In genomic region chr20:59962155-59962554, GRCh38 we compare ENCODE assay signal across 27 cellular contexts. TPM values are rescaled to one million over a fixed set of nuclear protein-coding genes. Genes with fewer than 3 reads are reported as not detected.
"Had no signal": no experiment of that assay in that cellular context is flagged by ENCODE, and none has a peak within 500 bp of the region (broad histone marks: within the 10 kb centered on the region; RNA-seq: fewer than 3 reads in every experiment).

No MANE protein-coding gene starts in this region.

- H3K27me3 ChIP-seq: ascending aorta, body of pancreas had no signal

- ATAC-seq: activated naive CD4-positive, alpha-beta T cell treated with anti-CD3 and anti-CD28 coated beads, Interleukin-2, amount 50 U/mL, for 72 hours; activated naive CD8-positive, alpha-beta T cell treated with anti-CD3 and anti-CD28 coated beads, Interleukin-2, amount 50 U/mL, for 24 hours; activated T-cell treated with anti-CD3 and anti-CD28 coated beads, Interleukin-2, amount 50 U/mL, for 4 hours; body of pancreas; Panc1; T-helper 17 cell had no signal

- H3K4me3 ChIP-seq: ascending aorta, body of pancreas had no signal

- H3K36me3 ChIP-seq: ascending aorta had no signal

- H3K27ac ChIP-seq: ascending aorta, body of pancreas had no signal

- H3K4me1 ChIP-seq: ascending aorta had no signal

- DNase-seq: activated CD4-positive, alpha-beta memory T cell treated with anti-CD3 and anti-CD28 coated beads for 36 hours; activated CD4-positive, alpha-beta T cell treated with anti-CD3 and anti-CD28 coated beads, Interleukin-2, amount 10 ng/mL, durations not matched to agents 7 days and 5 days; activated CD4-positive, CD25-positive, alpha-beta regulatory T cell; activated CD8-positive, alpha-beta memory T cell treated with anti-CD3 and anti-CD28 coated beads for 24 hours; activated effector memory CD4-positive, alpha-beta T cell treated with anti-CD3 and anti-CD28 coated beads, Interleukin-2, amount 50 U/mL, for 16 hours; activated naive CD4-positive, alpha-beta T cell treated with Interleukin-2 at 50 U/mL for 16 hours; activated naive CD8-positive, alpha-beta T cell treated with anti-CD3 and anti-CD28 coated beads, Interleukin-2, amount 50 U/mL, for 24 hours; activated T-cell treated with anti-CD3 and anti-CD28 coated beads, Interleukin-2, amount 50 U/mL, for 4 hours; amniotic stem cell; body of pancreas; Kasumi-1; KBM-7; NCI-H1048; NCI-H2029; NCI-H2107; NCI-H2171 treated with DMSO at 0.1 percent for 48 hours; NCI-H226; NCI-H526; NCI-H82; NK-92 treated with Interleukin-12 subunit alpha and Interleukin-12 subunit beta, amount 100 ng/mL, for 24 hours; OCI-M1; SIG-M5; T-helper 17 cell; T1000 had no signal

- H3K9me3 ChIP-seq: ascending aorta, body of pancreas had no signal

RNA-seq across cellular contexts. Expression of gene CDH26, which starts 3.9 kb away (rescaled TPM):
- total RNA-seq: ascending aorta had no signal
